In genomic region chr17:8997994-8998628, GRCh38 we compare ENCODE assay signal across 9 cellular contexts. TPM values are rescaled to one million over a fixed set of nuclear protein-coding genes. Genes with fewer than 3 reads are reported as not detected.
DNase-seq lines count a peak whose midpoint lies in the region; ATAC-seq, FAIRE-seq and TF ChIP-seq lines count a peak whose summit lies in the region.
"Had no signal": no experiment of that assay in that cellular context is flagged by ENCODE, and none has a peak within 500 bp of the region (broad histone marks: within the 10 kb centered on the region; RNA-seq: fewer than 3 reads in every experiment).

No MANE protein-coding gene starts in this region.

- peaks cover 10% of the 10 kb centered on the region for H3K4me1 ChIP-seq in left ventricle myocardium inferior

- DNase-seq in HT-29 (ENCODE audit: low spot score), result peak; percentile 52
- peak; percentile 52 to 72 (median 61) for DNase-seq in activated naive CD4-positive, alpha-beta T cell (lab: John Stamatoyannopoulos, UW)
- DNase-seq in left ventricle myocardium inferior, result peak; percentile 56
- DNase-seq in stimulated activated CD4-positive, alpha-beta T cell treated with anti-CD3 and anti-CD28 coated beads, Interleukin-15, amount 100 ng/mL, for 24 hours, result peak; percentile 83
- DNase-seq in NCI-H187 (lab: John Stamatoyannopoulos, UW), result no peak

- ATAC-seq in SK-N-SH treated with all-trans-retinoic acid at 6 μM for 48 hours (peak; percentile 88), GM21529 (IDR thresholded peaks at IDR 0.05; ENCODE audit: unreplicated experiment) (no peak)

- H3K27me3 ChIP-seq in left ventricle myocardium inferior (ENCODE audit: low read depth), result peaks cover 39% of the 10 kb centered on the region

- no peak overlapping the region for H3K27ac ChIP-seq in left ventricle myocardium inferior (replicated peaks)

- H3K4me3 ChIP-seq in left ventricle myocardium inferior, result no peak overlapping the region

- intact Hi-C loops in left ventricle myocardium inferior (cut with micrococcal nuclease), result loop anchor here (5.0 to 10.0 kb wide), 2 partner anchors 297 to 529 kb away; no protein-coding TSS in a partner anchor

- peaks cover 6% of the 10 kb centered on the region for H3K9me3 ChIP-seq in left ventricle myocardium inferior (replicated peaks)

- peak; percentile 86 for TF ChIP-seq CTCF in left ventricle myocardium inferior (IDR thresholded peaks at IDR 0.05; ENCODE audit: borderline replicate concordance)

- peak; percentile 65 for FAIRE-seq in G401.6 (lab: Jason Lieb, UNC)
- FAIRE-seq: colon had no signal

- H3K36me3 ChIP-seq in left ventricle myocardium inferior, result no peaks in the 10 kb centered on the region

TF ChIP-seq in SK-N-SH treated with all-trans-retinoic acid at 6 μM for 48 hours, 23 proteins besides CTCF, POLR2A, EP300 and RAD21:
- no peak for TF ChIP-seq BACH2 (CRISPR knock-in tag; IDR thresholded peaks at IDR 0.05; ENCODE audit: borderline replicate concordance)
- TF ChIP-seq, protein P1, sequence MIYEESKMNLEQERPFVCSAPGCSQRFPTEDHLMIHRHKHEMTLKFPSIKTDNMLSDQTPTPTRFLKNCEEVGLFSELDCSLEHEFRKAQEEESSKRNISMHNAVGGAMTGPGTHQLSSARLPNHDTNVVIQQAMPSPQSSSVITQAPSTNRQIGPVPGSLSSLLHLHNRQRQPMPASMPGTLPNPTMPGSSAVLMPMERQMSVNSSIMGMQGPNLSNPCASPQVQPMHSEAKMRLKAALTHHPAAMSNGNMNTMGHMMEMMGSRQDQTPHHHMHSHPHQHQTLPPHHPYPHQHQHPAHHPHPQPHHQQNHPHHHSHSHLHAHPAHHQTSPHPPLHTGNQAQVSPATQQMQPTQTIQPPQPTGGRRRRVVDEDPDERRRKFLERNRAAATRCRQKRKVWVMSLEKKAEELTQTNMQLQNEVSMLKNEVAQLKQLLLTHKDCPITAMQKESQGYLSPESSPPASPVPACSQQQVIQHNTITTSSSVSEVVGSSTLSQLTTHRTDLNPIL (CRISPR knock-in tag; IDR thresholded peaks at IDR 0.05; ENCODE audit: low read depth), result no peak
- no peak for TF ChIP-seq ZFP3 (CRISPR knock-in tag; IDR thresholded peaks at IDR 0.05)
- no peak for TF ChIP-seq TSHZ2 (CRISPR knock-in tag; IDR thresholded peaks at IDR 0.05)
- no peak for TF ChIP-seq PPARA (CRISPR knock-in tag; IDR thresholded peaks at IDR 0.05; ENCODE audit: borderline replicate concordance)

RNA-seq across cellular contexts. Expression of gene NTN1, which starts 23.2 kb away (rescaled TPM):
- total RNA-seq in HT-29 (2014; rRNA removed; shearing (Covaris generic)), result 0.03 and 0.10 TPM in 2 replicates
- total RNA-seq in left ventricle myocardium inferior, result 60.3 TPM

RNA-seq across cellular contexts. Expression of gene PIK3R5, which starts 32.6 kb away (rescaled TPM):
- not detected in 2 replicates for total RNA-seq in HT-29 (2014; rRNA removed; shearing (Covaris generic))
- total RNA-seq in left ventricle myocardium inferior, result 2.7 TPM

Comparison
In these comparisons a context has a peak if more than half of its experiments do, and no peak if none do; other contexts are left out.
1. DNase-seq: peak in HT-29 (single experiment), activated naive CD4-positive, alpha-beta T cell (4 of 4), left ventricle myocardium inferior (single experiment) and stimulated activated CD4-positive, alpha-beta T cell treated with anti-CD3 and anti-CD28 coated beads, Interleukin-15, amount 100 ng/mL, for 24 hours (single experiment); none in NCI-H187 (0 of 2).
2. RNA of gene NTN1, which starts 23.2 kb away (total RNA-seq): 60.3 TPM in left ventricle myocardium inferior (single experiment); 0.03 to 0.10 TPM in HT-29; every median in the first group is over 10 times any median in the second.